ENCODE assay signal across 7 cellular contexts in the genomic region with DNA sequence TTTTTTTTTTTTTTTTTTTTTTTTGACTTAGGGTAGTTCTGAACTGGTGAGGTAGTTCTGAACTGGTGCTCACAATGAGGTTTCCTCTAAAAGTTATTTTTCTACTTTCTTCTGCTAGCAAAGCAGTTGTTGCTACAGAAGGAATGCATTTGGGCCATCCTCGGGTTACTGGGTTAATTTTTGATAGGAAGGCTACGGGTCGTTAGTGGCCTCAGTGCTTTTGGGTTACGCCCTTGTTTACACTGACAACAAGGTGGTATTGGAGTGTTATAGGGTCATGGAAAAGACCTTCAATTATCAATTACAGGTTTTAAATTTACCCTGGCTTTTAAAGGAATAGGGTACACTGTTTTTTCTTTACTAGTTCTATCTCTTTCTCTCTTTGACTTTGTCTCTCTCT.
A peak's percentile ranks its signal among the peaks of the same experiment; 100 is the strongest.
DNase-seq lines count a peak whose midpoint lies in the region; ATAC-seq, FAIRE-seq and TF ChIP-seq lines count a peak whose summit lies in the region.
"Not testable (repeated sequence)": the region's sequence is repeated elsewhere in the genome, so short reads cannot be mapped to it uniquely, and the experiment has no call there.

No MANE protein-coding gene starts in this region.

- H4K5ac ChIP-seq in H1 (ENCODE audit: insufficient read length, low read depth, low read length), result not testable (repeated sequence)

- H3K27ac Mint-ChIP-seq in nephron progenitor cell, result peak overlapping the region; percentile 24

- H3K79me1 ChIP-seq in H1 (ENCODE audit: low read depth, low read length), result not testable (repeated sequence)

- H2AFZ ChIP-seq in H1 (ENCODE audit: low read length), result peak overlapping the region; percentile 62; the same call in 1 of the 2 replicates

- not testable (repeated sequence) for FAIRE-seq in H1 (lab: Jason Lieb, UNC)

- not testable (repeated sequence) for H4K20me1 ChIP-seq in H1 (replicated peaks in 1 of 2; ENCODE audit: control insufficient read depth in 1 of 2, insufficient read depth in 2 of 2, low read length in 2 of 2)

- peak overlapping the region; percentile 39; the same call in 1 of the 2 replicates for H3K9ac ChIP-seq in ES-I3 (ENCODE audit: low read depth, low read length)
- H3K9ac ChIP-seq in H1 (replicated peaks in 1 of 4; ENCODE audit: extremely low read depth in 1 of 4, low read depth in 3 of 4, low read length in 3 of 4); iPS-15b (ENCODE audit: low read depth, low read length): not testable (repeated sequence)

- not testable (repeated sequence) for H2BK12ac ChIP-seq in H1 (ENCODE audit: low read depth, low read length)

- H3K23me2 ChIP-seq in H1 (ENCODE audit: low read depth, low read length), result not testable (repeated sequence)

- CTCF ChIA-PET in H1 (lab: Charles Lee; ENCODE audit: partially characterized antibody), result not testable (repeated sequence)

- H2BK120ac ChIP-seq in H1 (replicated peaks; ENCODE audit: low read depth, low read length), result not testable (repeated sequence)

- DNase-seq in COLO668 (lab: John Stamatoyannopoulos, UW; ENCODE audit: unreplicated experiment) (peak; percentile 24), renal cortical epithelial cell (ENCODE audit: low read depth) (peak; percentile 27)
- not testable (repeated sequence) for DNase-seq in H1 (ENCODE audit: low read depth in 1 of 2, low spot score in 2 of 2); left lobe of liver (ENCODE audit: low spot score); nephron progenitor cell

- H3K4ac ChIP-seq in H1 (replicated peaks; ENCODE audit: insufficient read length, low read depth, low read length), result not testable (repeated sequence)

- not testable (repeated sequence) for H2AK5ac ChIP-seq in H1 (ENCODE audit: low read depth, low read length)

- POLR2A ChIA-PET in H1 (lab: Charles Lee; ENCODE audit: partially characterized antibody), result not testable (repeated sequence)

- not testable (repeated sequence) for H3K23ac ChIP-seq in H1 (ENCODE audit: insufficient read length)

- H4K8ac ChIP-seq in H1 (ENCODE audit: extremely low read depth, insufficient read depth, low read length), result not testable (repeated sequence)

- H3K18ac ChIP-seq in H1 (ENCODE audit: extremely low read depth, low read length), result not testable (repeated sequence)

- H3K4me1 Mint-ChIP-seq in nephron progenitor cell, result not testable (repeated sequence)

- H3K36me3 ChIP-seq in ES-I3 (ENCODE audit: insufficient read depth, low read length); H1 (ENCODE audit: control insufficient read depth in 2 of 4, insufficient read depth in 4 of 4, low read length in 3 of 4); iPS-15b (ENCODE audit: control insufficient read depth, insufficient read depth, low read length): not testable (repeated sequence)

- 90% methylated on average over 4 of the region's 4 CpGs; no CpG with 5 or more reads in 1 of the 2 experiments for WGBS in H1 (ENCODE audit: extremely low coverage in 1 of 2, insufficient coverage in 1 of 2, insufficient read length in 1 of 2, insufficient replicate concordance in 2 of 2, low coverage in 1 of 2, low lambda C conversion rate in 2 of 2, missing lambda C conversion rate in 1 of 2), 2 experiments

- H3K14ac ChIP-seq in H1 (ENCODE audit: insufficient read length), result not testable (repeated sequence)

- H3K9me3 ChIP-seq in ES-I3 (ENCODE audit: control insufficient read depth, insufficient read depth, low read length); H1 (ENCODE audit: insufficient read depth in 2 of 2, low read depth in 1 of 2, low read length in 1 of 2); iPS-15b (ENCODE audit: control insufficient read depth, insufficient read depth, low read length): not testable (repeated sequence)

- not testable (repeated sequence) for H2BK15ac ChIP-seq in H1 (ENCODE audit: low read length)

- not testable (repeated sequence) for H3K79me2 ChIP-seq in H1 (ENCODE audit: control insufficient read depth in 1 of 2, insufficient read depth in 2 of 2, low read length in 2 of 2)

- not testable (repeated sequence) for TF ChIP-seq CTCF in H1 (IDR thresholded peaks at IDR 0.05; ENCODE audit: control extremely low read depth in 1 of 3, insufficient read depth in 1 of 3, low read depth in 1 of 3, low read length in 3 of 3); nephron progenitor cell (IDR thresholded peaks at IDR 0.05)

- peak; percentile 67 for ATAC-seq in left lobe of liver

- TF ChIP-seq POLR2A in H1 (IDR thresholded peaks at IDR 0.05; ENCODE audit: control extremely low read depth in 1 of 2, low read depth in 2 of 2, low read length in 2 of 2), result not testable (repeated sequence)

- H3K27me3 ChIP-seq in H1 (replicated peaks in 1 of 4; ENCODE audit: control insufficient read depth in 3 of 4, extremely low read depth in 1 of 4, insufficient read depth in 3 of 4, low read length in 3 of 4); iPS-15b (ENCODE audit: control insufficient read depth, insufficient read depth, low read length): not testable (repeated sequence)

- not testable (repeated sequence) for TF ChIP-seq EP300 in H1 (IDR thresholded peaks at IDR 0.05; ENCODE audit: borderline replicate concordance in 1 of 2, low read depth in 2 of 2, low read length in 2 of 2)

- not testable (repeated sequence) for H3K56ac ChIP-seq in H1 (replicated peaks; ENCODE audit: insufficient read length, low read depth, low read length)

- H3K9me3 Mint-ChIP-seq in nephron progenitor cell, result not testable (repeated sequence)

- not testable (repeated sequence) for H3K27me3 Mint-ChIP-seq in nephron progenitor cell (ENCODE audit: low read depth, poor library complexity)

- H3K4me3 Mint-ChIP-seq in nephron progenitor cell, result not testable (repeated sequence)

- H3K27ac ChIP-seq in H1 (ENCODE audit: low read depth, low read length), result not testable (repeated sequence)

- not testable (repeated sequence) for H3K36me3 Mint-ChIP-seq in nephron progenitor cell (ENCODE audit: low read depth)

- not testable (repeated sequence) for H3K4me3 ChIP-seq in H1 (ENCODE audit: extremely low read depth in 1 of 4, insufficient read depth in 2 of 4, low read depth in 3 of 4, low read length in 4 of 4)
- H3K4me3 ChIP-seq in iPS-15b (ENCODE audit: low read depth, low read length), result peak overlapping the region; percentile 3

- peak overlapping the region in 1 of 2 experiments; percentile 11; a peak in 1 of 4 replicates for H3K4me2 ChIP-seq in H1 (ENCODE audit: insufficient read depth in 1 of 2, low read depth in 2 of 2, low read length in 2 of 2)

- not testable (repeated sequence) for H2BK5ac ChIP-seq in H1 (ENCODE audit: low read depth, low read length)

- not testable (repeated sequence) for H3K4me1 ChIP-seq in ES-I3 (ENCODE audit: insufficient read depth, low read length); H1 (replicated peaks in 1 of 4; ENCODE audit: control insufficient read depth in 3 of 4, insufficient read depth in 4 of 4, low read length in 3 of 4)
- H3K4me1 ChIP-seq in iPS-15b (ENCODE audit: control insufficient read depth, insufficient read depth, low read length), result peaks cover 13% of the 10 kb centered on the region

- H4K91ac ChIP-seq in H1 (replicated peaks; ENCODE audit: insufficient read length, low read length), result not testable (repeated sequence)

- not testable (repeated sequence) for H2BK20ac ChIP-seq in H1 (ENCODE audit: low read length)

- TF ChIP-seq RAD21 in H1 (IDR thresholded peaks at IDR 0.05 in 1 of 2, conservative IDR thresholded peaks at IDR 0.05 in 1 of 2; ENCODE audit: low read depth in 2 of 2, low read length in 2 of 2), result not testable (repeated sequence)
